In genomic region chr12:48958049-48958388, GRCh38 we compare ENCODE assay signal across 9 cellular contexts. TPM values are rescaled to one million over a fixed set of nuclear protein-coding genes. Genes with fewer than 3 reads are reported as not detected.
A peak's percentile ranks its signal among the peaks of the same experiment; 100 is the strongest.
DNase-seq lines count a peak whose midpoint lies in the region; ATAC-seq and TF ChIP-seq lines count a peak whose summit lies in the region.
"Had no signal": no experiment of that assay in that cellular context is flagged by ENCODE, and none has a peak within 500 bp of the region (broad histone marks: within the 10 kb centered on the region; RNA-seq: fewer than 3 reads in every experiment).

No MANE protein-coding gene starts in this region.

- H3K27ac ChIP-seq in iPS-20b (ENCODE audit: low read length) (peak overlapping the region; percentile 66), stomach smooth muscle (ENCODE audit: low read length) (peak overlapping the region; percentile 70)

- H3K27me3 Mint-ChIP-seq in T-helper 1 cell treated with Interleukin-12 subunit alpha and Interleukin-12 subunit beta and Interleukin-4 antibody, amounts not matched to agents 30 μg/mL and 1 μg/mL, for 36 hours (ENCODE audit: low read depth) = peaks cover 28% of the 10 kb centered on the region
- peaks cover 7% of the 10 kb centered on the region; the same call in 1 of the 2 replicates for H3K27me3 Mint-ChIP-seq in WTC11 (ENCODE audit: low read depth)

- H3K9me3 ChIP-seq in iPS-20b (ENCODE audit: insufficient read depth, low read depth, low read length) = no peaks in the 10 kb centered on the region
- H3K9me3 ChIP-seq in stomach smooth muscle (ENCODE audit: control insufficient read depth in 2 of 2, low read length in 2 of 2) = no peaks in the 10 kb centered on the region
- H3K9me3 ChIP-seq: adrenal gland had no signal

- peaks cover 9% of the 10 kb centered on the region for H3K36me3 Mint-ChIP-seq in T-helper 1 cell treated with Interleukin-12 subunit alpha and Interleukin-12 subunit beta and Interleukin-4 antibody, amounts not matched to agents 30 μg/mL and 1 μg/mL, for 36 hours (ENCODE audit: low read depth)
- peaks cover 11% of the 10 kb centered on the region for H3K36me3 Mint-ChIP-seq in WTC11

- TF ChIP-seq CTCF in WTC11 (IDR thresholded peaks at IDR 0.05) = no peak

- H3K4me1 Mint-ChIP-seq in T-helper 1 cell treated with Interleukin-12 subunit alpha and Interleukin-12 subunit beta and Interleukin-4 antibody, amounts not matched to agents 30 μg/mL and 1 μg/mL, for 36 hours (ENCODE audit: low read depth) = peaks cover 28% of the 10 kb centered on the region
- H3K4me1 Mint-ChIP-seq in WTC11 = peaks cover 31% of the 10 kb centered on the region

- no peak overlapping the region for H3K27ac Mint-ChIP-seq in T-helper 1 cell treated with Interleukin-12 subunit alpha and Interleukin-12 subunit beta and Interleukin-4 antibody, amounts not matched to agents 30 μg/mL and 1 μg/mL, for 36 hours
- H3K27ac Mint-ChIP-seq in WTC11 = peak overlapping the region; percentile 80

- H3K9ac ChIP-seq in iPS-20b (ENCODE audit: low read depth, low read length) (peak overlapping the region; percentile 94), stomach smooth muscle (ENCODE audit: low read length in 2 of 2) (peak overlapping the region in 1 of 2 donors; percentile 93)

- H3K4me1 ChIP-seq in iPS-20b (ENCODE audit: insufficient read depth, low read length) (peaks cover 14% of the 10 kb centered on the region; the same call in 1 of the 2 replicates), stomach smooth muscle (ENCODE audit: control insufficient read depth, insufficient read depth, low read length) (peaks cover 14% of the 10 kb centered on the region)

- no peak for DNase-seq in T-helper 1 cell
- no peak for DNase-seq in WTC11 (ENCODE audit: low spot score)
- no peak for DNase-seq in NCI-H1105 treated with DMSO at 0.1 percent for 48 hours (lab: John Stamatoyannopoulos, UW)

- H3K9me3 Mint-ChIP-seq in T-helper 1 cell treated with Interleukin-12 subunit alpha and Interleukin-12 subunit beta and Interleukin-4 antibody, amounts not matched to agents 30 μg/mL and 1 μg/mL, for 36 hours = no peaks in the 10 kb centered on the region
- H3K9me3 Mint-ChIP-seq in WTC11 = no peaks in the 10 kb centered on the region

- H3K27me3 ChIP-seq in iPS-20b (ENCODE audit: insufficient read depth, low read length) (no peaks in the 10 kb centered on the region), stomach smooth muscle (ENCODE audit: control insufficient read depth in 1 of 2, insufficient read depth in 2 of 2, low read length in 2 of 2) (no peaks in the 10 kb centered on the region)
- H3K27me3 ChIP-seq: adrenal gland had no signal

- peaks cover 28% of the 10 kb centered on the region for H3K36me3 ChIP-seq in iPS-20b (ENCODE audit: insufficient read depth, low read depth, low read length)
- H3K36me3 ChIP-seq in stomach smooth muscle (ENCODE audit: control insufficient read depth in 2 of 2, insufficient read depth in 2 of 2, low read length in 2 of 2) = no peaks in the 10 kb centered on the region

- POLR2A ChIA-PET in WTC11 (lab: Charles Lee) = interaction anchor here (0.6 to 1.8 kb wide), 8 partner anchors 10 to 384 kb away, joined by 3 to 10 read pairs (median 5); partner anchors contain the start of genes DDX23 and FKBP11

- ATAC-seq in WTC11 = no peak
- ATAC-seq in HG03432 (IDR thresholded peaks at IDR 0.05; ENCODE audit: unreplicated experiment) = no peak
- ATAC-seq in GM19351 (IDR thresholded peaks at IDR 0.05; ENCODE audit: unreplicated experiment) = no peak

- peak overlapping the region; percentile 94 for H3K4me3 Mint-ChIP-seq in T-helper 1 cell treated with Interleukin-12 subunit alpha and Interleukin-12 subunit beta and Interleukin-4 antibody, amounts not matched to agents 30 μg/mL and 1 μg/mL, for 36 hours
- H3K4me3 Mint-ChIP-seq in WTC11 = peak overlapping the region; percentile 95

- H3K4me3 ChIP-seq in iPS-20b (ENCODE audit: low read length) (peak overlapping the region; percentile 83), stomach smooth muscle (ENCODE audit: low read length in 2 of 2) (peak overlapping the region; percentile 94 to 95)

- CTCF ChIA-PET in WTC11 (lab: Charles Lee) = interaction anchor here (0.7 to 3.6 kb wide), 17 partner anchors 8 to 205 kb away, joined by 3 to 38 read pairs (median 10); partner anchors contain the start of genes WNT1 and WNT10B

TF ChIP-seq in WTC11, 78 proteins besides CTCF, POLR2A, EP300 and RAD21:
- no peak for TF ChIP-seq ATF1 (CRISPR knock-in tag; IDR thresholded peaks at IDR 0.05)
- no peak for TF ChIP-seq SMAD4 (CRISPR knock-in tag; IDR thresholded peaks at IDR 0.05)
- no peak for TF ChIP-seq MYBL2 (CRISPR knock-in tag; IDR thresholded peaks at IDR 0.05)
- TF ChIP-seq TEAD4 (CRISPR knock-in tag; IDR thresholded peaks at IDR 0.05) = no peak
- no peak for TF ChIP-seq PRRX2 (CRISPR knock-in tag; IDR thresholded peaks at IDR 0.05)
- no peak for TF ChIP-seq TCF7 (CRISPR knock-in tag; IDR thresholded peaks at IDR 0.05; ENCODE audit: low read depth)
- no peak for TF ChIP-seq ZMAT4 (CRISPR knock-in tag; IDR thresholded peaks at IDR 0.05)
- no peak for TF ChIP-seq CBFB (CRISPR knock-in tag; IDR thresholded peaks at IDR 0.05; ENCODE audit: low read depth)
- no peak for TF ChIP-seq ATF2 (CRISPR knock-in tag; IDR thresholded peaks at IDR 0.05; ENCODE audit: borderline replicate concordance, low read depth)

RNA-seq across cellular contexts. Expression of gene ARF3, which starts 0.7 kb away (rescaled TPM):
- 238 to 256 TPM (median 248 TPM) in 3 replicates for total RNA-seq in WTC11 (2021)

RNA-seq across cellular contexts. Expression of gene WNT10B, which starts 13.5 kb away (rescaled TPM):
- 0.50 to 0.55 TPM (median 0.55 TPM) in 3 replicates for total RNA-seq in WTC11 (2021)

RNA-seq across cellular contexts. Expression of gene WNT1, which starts 20.1 kb away (rescaled TPM):
- total RNA-seq in WTC11 (2021) = not detected in 3 replicates
- total RNA-seq: adrenal gland had no signal

RNA-seq across cellular contexts. Expression of gene FKBP11, which starts 32.7 kb away (rescaled TPM):
- total RNA-seq in WTC11 (2021) = 54.7 to 64.5 TPM (median 62.9 TPM) in 3 replicates

RNA-seq across cellular contexts. Expression of gene DDN, which starts 41.2 kb away (rescaled TPM):
- total RNA-seq in WTC11 (2021) = 0.33 to 0.55 TPM (median 0.50 TPM) in 3 replicates
